ENCODE assay signal across 23 cellular contexts in genomic region chr6:128723667-128724066, GRCh38.
DNase-seq lines count a peak whose midpoint lies in the region; ATAC-seq and TF ChIP-seq lines count a peak whose summit lies in the region.
"Had no signal": no experiment of that assay in that cellular context is flagged by ENCODE, and none has a peak within 500 bp of the region (broad histone marks: within the 10 kb centered on the region; RNA-seq: fewer than 3 reads in every experiment).

No MANE protein-coding gene starts in this region.

- H3K36me3 ChIP-seq in iPS-18a (ENCODE audit: control insufficient read depth, low read depth, low read length): no peaks in the 10 kb centered on the region
- no peaks in the 10 kb centered on the region for H3K36me3 ChIP-seq in effector memory CD4-positive, alpha-beta T cell (ENCODE audit: control insufficient read depth, insufficient read depth, low read length)
- H3K36me3 ChIP-seq: prostate gland, upper lobe of right lung had no signal

- intact Hi-C loops in CD4-positive, alpha-beta T cell (cut with DNase I, micrococcal nuclease): loop anchor here in 1 of 2 experiments (2.0 to 10.0 kb wide), 3 partner anchors 645 to 1259 kb away; no protein-coding TSS in a partner anchor

- CTCF ChIA-PET in CD4-positive, alpha-beta T cell (lab: Charles Lee): no interaction called here

- no peak for TF ChIP-seq CTCF in HFFc6 (IDR thresholded peaks at IDR 0.05)
- no peak for TF ChIP-seq CTCF in CD4-positive, alpha-beta T cell (IDR thresholded peaks at IDR 0.05)

- H3K9me3 Mint-ChIP-seq in HFFc6: peaks cover 5% of the 10 kb centered on the region; the same call in 1 of the 2 replicates
- no peaks in the 10 kb centered on the region for H3K9me3 Mint-ChIP-seq in CD4-positive, alpha-beta T cell
- H3K9me3 Mint-ChIP-seq: activated CD4-positive, alpha-beta T cell treated with anti-CD3 and anti-CD28 coated beads, Interleukin-2, amount 10 ng/mL, durations not matched to agents 7 days and 5 days had no signal

- POLR2A ChIA-PET in CD4-positive, alpha-beta T cell (lab: Charles Lee): no interaction called here

- no peaks in the 10 kb centered on the region for H3K27me3 Mint-ChIP-seq in HFFc6 (ENCODE audit: insufficient read depth)
- H3K27me3 Mint-ChIP-seq in CD4-positive, alpha-beta T cell: peaks cover 33% of the 10 kb centered on the region

- peak overlapping the region; percentile 5 for H3K27ac ChIP-seq in iPS-18a (ENCODE audit: low read length)
- no peak overlapping the region for H3K27ac ChIP-seq in effector memory CD4-positive, alpha-beta T cell (ENCODE audit: insufficient read depth, low read length, poor library complexity, severe bottlenecking)
- H3K27ac ChIP-seq in CD4-positive, alpha-beta T cell (ENCODE audit: low read depth, low read length): no peak overlapping the region
- H3K27ac ChIP-seq: C4-2B, prostate gland, upper lobe of right lung had no signal

- peaks cover 38% of the 10 kb centered on the region for H3K4me1 Mint-ChIP-seq in HFFc6 (ENCODE audit: low read depth)
- H3K4me1 Mint-ChIP-seq in CD4-positive, alpha-beta T cell (ENCODE audit: low read depth): no peaks in the 10 kb centered on the region
- H3K4me1 Mint-ChIP-seq: activated CD4-positive, alpha-beta T cell treated with anti-CD3 and anti-CD28 coated beads, Interleukin-2, amount 10 ng/mL, durations not matched to agents 7 days and 5 days had no signal

- peaks cover 51% of the 10 kb centered on the region for H3K4me1 ChIP-seq in iPS-18a (ENCODE audit: control insufficient read depth, low read depth, low read length)
- no peaks in the 10 kb centered on the region for H3K4me1 ChIP-seq in effector memory CD4-positive, alpha-beta T cell (ENCODE audit: control insufficient read depth, insufficient read depth, low read length, poor library complexity, severe bottlenecking)
- H3K4me1 ChIP-seq: prostate gland, upper lobe of right lung had no signal

- ATAC-seq in CD4-positive, alpha-beta T cell (ENCODE audit: poor library complexity): no peak
- ATAC-seq: left colon, upper lobe of right lung had no signal

- no peaks in the 10 kb centered on the region for H3K9me3 ChIP-seq in iPS-18a (ENCODE audit: control insufficient read depth, low read depth, low read length)
- H3K9me3 ChIP-seq in effector memory CD4-positive, alpha-beta T cell (ENCODE audit: control insufficient read depth, low read length): no peaks in the 10 kb centered on the region
- no peaks in the 10 kb centered on the region for H3K9me3 ChIP-seq in CD4-positive, alpha-beta T cell (ENCODE audit: control insufficient read depth, low read length)
- H3K9me3 ChIP-seq: prostate gland, upper lobe of right lung had no signal

- H3K27me3 ChIP-seq in iPS-18a (ENCODE audit: control insufficient read depth, insufficient read depth, low read length): no peaks in the 10 kb centered on the region
- peaks cover 3% of the 10 kb centered on the region for H3K27me3 ChIP-seq in effector memory CD4-positive, alpha-beta T cell (replicated peaks; ENCODE audit: control insufficient read depth, insufficient read depth, low read length, poor library complexity, severe bottlenecking)
- H3K27me3 ChIP-seq in CD4-positive, alpha-beta T cell (ENCODE audit: control insufficient read depth, insufficient read depth, low read length): peaks cover 11% of the 10 kb centered on the region
- H3K27me3 ChIP-seq: upper lobe of right lung had no signal

- H3K4me3 Mint-ChIP-seq in HFFc6: no peak overlapping the region
- no peak overlapping the region for H3K4me3 Mint-ChIP-seq in CD4-positive, alpha-beta T cell
- H3K4me3 Mint-ChIP-seq: activated CD4-positive, alpha-beta T cell treated with anti-CD3 and anti-CD28 coated beads, Interleukin-2, amount 10 ng/mL, durations not matched to agents 7 days and 5 days had no signal

- DNase-seq in A172 (ENCODE audit: low spot score): peak; percentile 4
- peak; percentile 48 for DNase-seq in HFFc6
- DNase-seq in astrocyte of the hippocampus (ENCODE audit: low read depth, low spot score): peak; percentile 16
- no peak for DNase-seq in globus pallidus (ENCODE audit: low spot score)
- DNase-seq in effector memory CD4-positive, alpha-beta T cell: no peak
- no peak for DNase-seq in CD4-positive, alpha-beta T cell
- DNase-seq in NK-92 treated with Interleukin-12 subunit alpha and Interleukin-12 subunit beta, amount 100 ng/mL, for 24 hours (lab: John Stamatoyannopoulos, UW): no peak
- DNase-seq: activated CD4-positive, alpha-beta T cell treated with anti-CD3 and anti-CD28 coated beads, Interleukin-2, amount 10 ng/mL, durations not matched to agents 7 days and 5 days; activated effector memory CD4-positive, alpha-beta T cell treated with anti-CD3 and anti-CD28 coated beads, Interleukin-2, amount 50 U/mL, for 16 hours; amniotic stem cell; cerebellar nuclear complex; KG1; left colon; midbrain; NCI-H1930; NCI-H446 treated with DMSO at 0.1 percent for 48 hours; Right ventricle myocardium superior; stimulated activated CD4-positive, alpha-beta T cell treated with anti-CD3 and anti-CD28 coated beads, Interleukin-4, amount 100 ng/mL, for 24 hours; SW 1271; upper lobe of right lung had no signal

- H3K36me3 Mint-ChIP-seq in HFFc6 (ENCODE audit: low read depth): no peaks in the 10 kb centered on the region
- H3K36me3 Mint-ChIP-seq in CD4-positive, alpha-beta T cell (ENCODE audit: low read depth): no peaks in the 10 kb centered on the region

- H3K27ac Mint-ChIP-seq in HFFc6: no peak overlapping the region
- H3K27ac Mint-ChIP-seq in CD4-positive, alpha-beta T cell: no peak overlapping the region
- H3K27ac Mint-ChIP-seq: activated CD4-positive, alpha-beta T cell treated with anti-CD3 and anti-CD28 coated beads, Interleukin-2, amount 10 ng/mL, durations not matched to agents 7 days and 5 days had no signal

- no peak overlapping the region for H3K9ac ChIP-seq in iPS-18a (ENCODE audit: low read length)

- peak overlapping the region; percentile 44 for H3K4me3 ChIP-seq in iPS-18a (ENCODE audit: low read length)
- H3K4me3 ChIP-seq in effector memory CD4-positive, alpha-beta T cell (ENCODE audit: insufficient read depth, low read depth, low read length, poor library complexity, severe bottlenecking): no peak overlapping the region
- H3K4me3 ChIP-seq: prostate gland, upper lobe of right lung had no signal

Comparison
In these comparisons a context has a peak if more than half of its experiments do, and no peak if none do; other contexts are left out.
1. DNase-seq: peak in A172 (single experiment), HFFc6 (single experiment) and astrocyte of the hippocampus (single experiment); none in globus pallidus (single experiment), effector memory CD4-positive, alpha-beta T cell (0 of 3), CD4-positive, alpha-beta T cell (0 of 10) and NK-92 treated with Interleukin-12 subunit alpha and Interleukin-12 subunit beta, amount 100 ng/mL, for 24 hours (single experiment).